8 cellular contexts compared by ENCODE assay signal in the genomic region with DNA sequence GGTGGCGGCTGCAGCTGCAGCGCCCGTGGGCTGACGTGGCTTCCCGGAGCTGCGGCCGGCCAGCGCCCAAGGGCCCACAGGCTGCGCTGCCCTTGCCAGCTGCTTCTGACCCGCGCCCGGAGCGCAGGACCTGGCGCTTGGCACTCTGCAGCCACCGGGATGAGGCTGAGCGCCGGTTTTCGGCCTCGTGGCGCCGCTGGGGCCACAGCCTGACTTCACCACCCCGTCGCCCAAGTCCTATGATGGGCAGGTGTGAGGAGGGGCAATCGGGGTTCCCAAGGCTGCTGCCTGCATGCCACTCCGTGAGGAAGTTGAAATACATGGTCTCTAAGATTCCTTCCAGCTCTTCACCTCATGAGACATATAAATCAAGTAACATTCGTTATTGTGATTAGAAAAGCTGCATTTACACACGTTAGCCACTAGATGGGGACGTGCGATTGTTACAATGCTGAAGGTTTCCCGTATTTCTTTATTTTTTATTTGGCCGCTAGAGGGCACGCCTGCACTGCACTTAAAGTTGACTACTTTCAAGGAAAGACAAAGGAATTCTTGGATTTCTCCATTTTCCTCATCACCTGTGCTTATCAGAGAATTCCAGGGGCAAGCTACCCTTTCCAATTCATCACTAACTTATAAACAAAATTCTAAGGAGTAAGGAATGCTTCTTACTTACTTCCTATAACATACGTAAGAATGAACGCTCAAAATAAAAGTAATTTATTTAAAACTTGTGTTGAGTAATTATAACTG. TPM values are rescaled to one million over a fixed set of nuclear protein-coding genes. Genes with fewer than 3 reads are reported as not detected.
DNase-seq lines count a peak whose midpoint lies in the region; ATAC-seq and TF ChIP-seq lines count a peak whose summit lies in the region.
"Not testable (repeated sequence)": the region's sequence is repeated elsewhere in the genome, so short reads cannot be mapped to it uniquely, and the experiment has no call there.

No MANE protein-coding gene starts in this region.

- not testable (repeated sequence) for H3K27me3 ChIP-seq in dorsolateral prefrontal cortex; rectal smooth muscle tissue (ENCODE audit: control insufficient read depth, insufficient read depth, low read length); aorta (ENCODE audit: control insufficient read depth in 1 of 2, insufficient read depth in 2 of 2, low read length in 1 of 2)

- CTCF ChIA-PET in activated CD8-positive, alpha-beta memory T cell treated with anti-CD3 and anti-CD28 coated beads, Interleukin-2, amount 10 ng/mL, durations not matched to agents 7 days and 5 days (lab: Charles Lee): interaction anchor here (0.7 to 4.0 kb wide), 27 partner anchors 8 to 545 kb away, joined by 3 to 33 read pairs (median 6); partner anchors contain the start of genes ADRA2B, ASTL, CIAO1 and DUSP2

- H3K9me3 ChIP-seq in aorta (ENCODE audit: control insufficient read depth, low read length): not testable (repeated sequence)

- peaks cover 11% of the 10 kb centered on the region for H3K4me1 Mint-ChIP-seq in activated CD8-positive, alpha-beta memory T cell treated with anti-CD3 and anti-CD28 coated beads, Interleukin-2, amount 10 ng/mL, durations not matched to agents 7 days and 5 days

- H3K27ac Mint-ChIP-seq in activated CD8-positive, alpha-beta memory T cell treated with anti-CD3 and anti-CD28 coated beads, Interleukin-2, amount 10 ng/mL, durations not matched to agents 7 days and 5 days: peak overlapping the region; percentile 91

- 3% methylated on average over 33 to 34 of the region's 34 CpGs for WGBS in aorta, 2 donors

- H3K36me3 ChIP-seq in rectal smooth muscle tissue (ENCODE audit: control insufficient read depth, insufficient read depth, low read length); aorta (ENCODE audit: control insufficient read depth in 1 of 2, insufficient read depth in 2 of 2, low read length in 1 of 2): not testable (repeated sequence)

- intact Hi-C loops in dorsolateral prefrontal cortex (cut with DNase I) (loop anchor here (5.0 to 10.0 kb wide), 2 partner anchors 125 to 822 kb away; partner anchors contain the start of genes ADRA2B (in 1 of the 2) and CNNM3 (in 1 of the 2)), aorta (cut with DNase I) (loop anchor here in 1 of 2 donors (5.0 to 10.0 kb wide), 2 partner anchors 180 to 512 kb away; partner anchors contain the start of gene NEURL3)

- H3K27ac ChIP-seq in dorsolateral prefrontal cortex: peak overlapping the region; percentile 49 to 98 (median 95)
- H3K27ac ChIP-seq in rectal smooth muscle tissue (ENCODE audit: low read depth, low read length): peak overlapping the region; percentile 87
- H3K27ac ChIP-seq in aorta (ENCODE audit: low read depth in 1 of 2, low read length in 2 of 2): peak overlapping the region in 1 of 2 donors; percentile 78

- H3K9me3 Mint-ChIP-seq in activated CD8-positive, alpha-beta memory T cell treated with anti-CD3 and anti-CD28 coated beads, Interleukin-2, amount 10 ng/mL, durations not matched to agents 7 days and 5 days (ENCODE audit: low read depth): not testable (repeated sequence)

- H3K4me3 ChIP-seq in dorsolateral prefrontal cortex (peak overlapping the region; percentile 44 to 85 (median 74)), rectal smooth muscle tissue (ENCODE audit: low read length) (peak overlapping the region; percentile 74), aorta (ENCODE audit: low read length in 2 of 2) (peak overlapping the region in 1 of 2 donors; percentile 14)

- H3K9ac ChIP-seq in rectal smooth muscle tissue (ENCODE audit: low read length): peak overlapping the region; percentile 49

- ATAC-seq in HG02678 (IDR thresholded peaks at IDR 0.05; ENCODE audit: unreplicated experiment) (peak; percentile 50), aorta (ENCODE audit: low FRiP score) (peak; percentile 96)
- ATAC-seq in activated CD8-positive, alpha-beta memory T cell treated with anti-CD3 and anti-CD28 coated beads, Interleukin-2, amount 10 ng/mL, durations not matched to agents 7 days and 5 days: peak; percentile 63

- H3K4me3 Mint-ChIP-seq in activated CD8-positive, alpha-beta memory T cell treated with anti-CD3 and anti-CD28 coated beads, Interleukin-2, amount 10 ng/mL, durations not matched to agents 7 days and 5 days: peak overlapping the region; percentile 81

- peak; percentile 59 for TF ChIP-seq CTCF in GM12873 (IDR thresholded peaks at IDR 0.05; ENCODE audit: insufficient read depth, low read depth, low read length, missing control alignments)
- TF ChIP-seq CTCF in dorsolateral prefrontal cortex (IDR thresholded peaks at IDR 0.05 in 54 of 56, conservative IDR thresholded peaks at IDR 0.05 in 2 of 56; ENCODE audit: low read depth in 1 of 56, partially characterized antibody in 56 of 56): peak in 53 of 56 donors; percentile 3 to 98 (median 88)

- not testable (repeated sequence) for H3K4me1 ChIP-seq in rectal smooth muscle tissue (ENCODE audit: control insufficient read depth, insufficient read depth, low read length); aorta (ENCODE audit: control insufficient read depth in 1 of 2, insufficient read depth in 2 of 2, low read length in 2 of 2)

- H3K36me3 Mint-ChIP-seq in activated CD8-positive, alpha-beta memory T cell treated with anti-CD3 and anti-CD28 coated beads, Interleukin-2, amount 10 ng/mL, durations not matched to agents 7 days and 5 days: not testable (repeated sequence)

- peak; percentile 74 for DNase-seq in NAMALWA (ENCODE audit: low spot score)
- peak; percentile 70 for DNase-seq in activated CD8-positive, alpha-beta memory T cell treated with anti-CD3 and anti-CD28 coated beads, Interleukin-2, amount 10 ng/mL, durations not matched to agents 7 days and 5 days
- DNase-seq in dorsolateral prefrontal cortex: peak in 7 of 10 donors; percentile 46 to 87 (median 62)
- DNase-seq in iris pigment epithelial cell (ENCODE audit: low read depth): peak; percentile 45
- peak in 1 of 2 donors; percentile 57 for DNase-seq in aorta

- peaks cover 27% of the 10 kb centered on the region for H3K27me3 Mint-ChIP-seq in activated CD8-positive, alpha-beta memory T cell treated with anti-CD3 and anti-CD28 coated beads, Interleukin-2, amount 10 ng/mL, durations not matched to agents 7 days and 5 days

RNA-seq across cellular contexts. Expression of gene ANKRD36C, which starts 1.1 kb away (rescaled TPM):
- 100 to 1,000 TPM in 1 of 2 experiments, 10 to 100 TPM in 1; 58.8 to 132 TPM for total RNA-seq in activated CD8-positive, alpha-beta memory T cell treated with anti-CD3 and anti-CD28 coated beads, Interleukin-2, amount 10 ng/mL, durations not matched to agents 7 days and 5 days
- total RNA-seq in dorsolateral prefrontal cortex (100 to 1,000 TPM in 112 of 120 experiments, 10 to 100 TPM in 8; 91.6 to 167 (median 125) TPM), aorta (10 to 100 TPM; 52.7 to 81.1 TPM)
- 1 to 10 TPM; 1.4 to 4.4 TPM for polyA plus RNA-seq in aorta

RNA-seq across cellular contexts. Expression of gene GPAT2, which starts 42.0 kb away (rescaled TPM):
- total RNA-seq in activated CD8-positive, alpha-beta memory T cell treated with anti-CD3 and anti-CD28 coated beads, Interleukin-2, amount 10 ng/mL, durations not matched to agents 7 days and 5 days: 10 to 100 TPM; 19.6 to 26.7 TPM
- total RNA-seq in dorsolateral prefrontal cortex: 10 to 100 TPM in 3 of 120 experiments, 1 to 10 TPM in 114, under 1 TPM in 3; 0.91 to 13.4 (median 4.5) TPM
- 10 to 100 TPM in 1 of 2 donors, 1 to 10 TPM in 1; 4.8 to 16.2 TPM for total RNA-seq in aorta
- polyA plus RNA-seq in aorta: 1 to 10 TPM in 1 of 2 donors, under 1 TPM in 1; 0.38 to 3.5 TPM
